Comparison of ENCODE assay signal across 1 cellular context in genomic region chr12:65187665-65188064, GRCh38.
TF ChIP-seq lines count a peak whose summit lies in the region.

No MANE protein-coding gene starts in this region.

TF ChIP-seq in GM12878, 131 proteins besides CTCF, POLR2A, EP300 and RAD21:
- TF ChIP-seq IKZF2 (IDR thresholded peaks at IDR 0.05) (no peak), WRNIP1 (IDR thresholded peaks at IDR 0.05; ENCODE audit: borderline replicate concordance, low read depth, low read length) (no peak), ZNF384 (IDR thresholded peaks at IDR 0.05; ENCODE audit: borderline replicate concordance, low read depth, low read length) (no peak), SMC3 (IDR thresholded peaks at IDR 0.05; ENCODE audit: borderline replicate concordance, low read length) (no peak), MTA2 (IDR thresholded peaks at IDR 0.05; ENCODE audit: low read depth) (no peak), DPF2 (IDR thresholded peaks at IDR 0.05) (no peak), GABPA (IDR thresholded peaks at IDR 0.05; ENCODE audit: low read depth) (no peak), NFIC (IDR thresholded peaks at IDR 0.05; ENCODE audit: low read depth, low read length) (no peak), CBX5 (IDR thresholded peaks at IDR 0.05; ENCODE audit: low read depth) (no peak)
